ENCODE assay signal across 1 cellular context in genomic region chr11:70751142-70751734, GRCh38.
TF ChIP-seq lines count a peak whose summit lies in the region.

No MANE protein-coding gene starts in this region.

TF ChIP-seq in HepG2, 621 proteins besides CTCF, POLR2A, EP300 and RAD21 (continued from another document):
- TF ChIP-seq, protein P1, sequence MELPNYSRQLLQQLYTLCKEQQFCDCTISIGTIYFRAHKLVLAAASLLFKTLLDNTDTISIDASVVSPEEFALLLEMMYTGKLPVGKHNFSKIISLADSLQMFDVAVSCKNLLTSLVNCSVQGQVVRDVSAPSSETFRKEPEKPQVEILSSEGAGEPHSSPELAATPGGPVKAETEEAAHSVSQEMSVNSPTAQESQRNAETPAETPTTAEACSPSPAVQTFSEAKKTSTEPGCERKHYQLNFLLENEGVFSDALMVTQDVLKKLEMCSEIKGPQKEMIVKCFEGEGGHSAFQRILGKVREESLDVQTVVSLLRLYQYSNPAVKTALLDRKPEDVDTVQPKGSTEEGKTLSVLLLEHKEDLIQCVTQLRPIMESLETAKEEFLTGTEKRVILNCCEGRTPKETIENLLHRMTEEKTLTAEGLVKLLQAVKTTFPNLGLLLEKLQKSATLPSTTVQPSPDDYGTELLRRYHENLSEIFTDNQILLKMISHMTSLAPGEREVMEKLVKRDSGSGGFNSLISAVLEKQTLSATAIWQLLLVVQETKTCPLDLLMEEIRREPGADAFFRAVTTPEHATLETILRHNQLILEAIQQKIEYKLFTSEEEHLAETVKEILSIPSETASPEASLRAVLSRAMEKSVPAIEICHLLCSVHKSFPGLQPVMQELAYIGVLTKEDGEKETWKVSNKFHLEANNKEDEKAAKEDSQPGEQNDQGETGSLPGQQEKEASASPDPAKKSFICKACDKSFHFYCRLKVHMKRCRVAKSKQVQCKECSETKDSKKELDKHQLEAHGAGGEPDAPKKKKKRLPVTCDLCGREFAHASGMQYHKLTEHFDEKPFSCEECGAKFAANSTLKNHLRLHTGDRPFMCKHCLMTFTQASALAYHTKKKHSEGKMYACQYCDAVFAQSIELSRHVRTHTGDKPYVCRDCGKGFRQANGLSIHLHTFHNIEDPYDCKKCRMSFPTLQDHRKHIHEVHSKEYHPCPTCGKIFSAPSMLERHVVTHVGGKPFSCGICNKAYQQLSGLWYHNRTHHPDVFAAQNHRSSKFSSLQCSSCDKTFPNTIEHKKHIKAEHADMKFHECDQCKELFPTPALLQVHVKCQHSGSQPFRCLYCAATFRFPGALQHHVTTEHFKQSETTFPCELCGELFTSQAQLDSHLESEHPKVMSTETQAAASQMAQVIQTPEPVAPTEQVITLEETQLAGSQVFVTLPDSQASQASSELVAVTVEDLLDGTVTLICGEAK (IDR thresholded peaks at IDR 0.05): no peak
- TF ChIP-seq, protein P1 (CRISPR knock-in tag; IDR thresholded peaks at IDR 0.05): no peak
- peak; percentile 79 for TF ChIP-seq MAFF (IDR thresholded peaks at IDR 0.05; ENCODE audit: low read depth, low read length)
- TF ChIP-seq NFE2 (CRISPR knock-in tag; IDR thresholded peaks at IDR 0.05): no peak
- no peak for TF ChIP-seq ETV6 (CRISPR knock-in tag; conservative IDR thresholded peaks at IDR 0.05)
- peak; percentile 100 for TF ChIP-seq ZNF317 (CRISPR knock-in tag; IDR thresholded peaks at IDR 0.05)
- peak; percentile 41 for TF ChIP-seq NR2F6 (IDR thresholded peaks at IDR 0.05)
- TF ChIP-seq NR2F6 (CRISPR knock-in tag; IDR thresholded peaks at IDR 0.05): no peak
- no peak for TF ChIP-seq ZFAT (CRISPR knock-in tag; conservative IDR thresholded peaks at IDR 0.05)
- TF ChIP-seq CHCHD3 (CRISPR knock-in tag; IDR thresholded peaks at IDR 0.05): no peak
- no peak for TF ChIP-seq TRIM22 (IDR thresholded peaks at IDR 0.05)
